20 cellular contexts compared by ENCODE assay signal in genomic region chr19:49713236-49713845, GRCh38. TPM values are rescaled to one million over a fixed set of nuclear protein-coding genes. Genes with fewer than 3 reads are reported as not detected.
DNase-seq lines count a peak whose midpoint lies in the region; ATAC-seq, FAIRE-seq and TF ChIP-seq lines count a peak whose summit lies in the region.
"Had no signal": no experiment of that assay in that cellular context is flagged by ENCODE, and none has a peak within 500 bp of the region (broad histone marks: within the 10 kb centered on the region; RNA-seq: fewer than 3 reads in every experiment).

No MANE protein-coding gene starts in this region.

- peak overlapping the region; percentile 14; the same call in 1 of the 2 replicates for H4K8ac ChIP-seq in H1 (ENCODE audit: extremely low read depth, insufficient read depth, low read length)

- no peak overlapping the region for H3K14ac ChIP-seq in H1 (ENCODE audit: insufficient read length)

- no peak overlapping the region for H2AFZ ChIP-seq in H1 (ENCODE audit: low read length)

- no peak for TF ChIP-seq POLR2A in H1 (IDR thresholded peaks at IDR 0.05; ENCODE audit: control extremely low read depth in 1 of 2, low read depth in 2 of 2, low read length in 2 of 2)

- no peak for TF ChIP-seq RAD21 in H1 (IDR thresholded peaks at IDR 0.05 in 1 of 2, conservative IDR thresholded peaks at IDR 0.05 in 1 of 2; ENCODE audit: low read depth in 2 of 2, low read length in 2 of 2)

- peaks cover 17% of the 10 kb centered on the region for H3K36me3 Mint-ChIP-seq in progenitor cell of endocrine pancreas (ENCODE audit: insufficient read depth)
- H3K36me3 Mint-ChIP-seq in activated T-helper 17 cell treated with anti-CD3 and anti-CD28 coated beads, Interleukin-2, amount 50 U/mL, for 72 hours (ENCODE audit: low read depth), result no peaks in the 10 kb centered on the region
- H3K36me3 Mint-ChIP-seq: activated naive CD4-positive, alpha-beta T cell treated with anti-CD3 and anti-CD28 coated beads, Interleukin-2, amount 50 U/mL, for 24 hours had no signal

- no peak overlapping the region for H3K9ac ChIP-seq in H1 (replicated peaks in 1 of 4; ENCODE audit: extremely low read depth in 1 of 4, low read depth in 3 of 4, low read length in 3 of 4)

- WGBS in H1 (ENCODE audit: extremely low coverage in 1 of 2, insufficient coverage in 1 of 2, insufficient read length in 1 of 2, insufficient replicate concordance in 2 of 2, low coverage in 1 of 2, low lambda C conversion rate in 2 of 2, missing lambda C conversion rate in 1 of 2), 2 experiments, result 98% methylated on average over 6 of the region's 8 CpGs; no CpG with 5 or more reads in 1 of the 2 experiments

- H2BK120ac ChIP-seq in H1 (replicated peaks; ENCODE audit: low read depth, low read length), result no peak overlapping the region

- peaks cover 3% of the 10 kb centered on the region for H3K9me3 Mint-ChIP-seq in progenitor cell of endocrine pancreas (ENCODE audit: low read depth)
- H3K9me3 Mint-ChIP-seq in activated T-helper 17 cell treated with anti-CD3 and anti-CD28 coated beads, Interleukin-2, amount 50 U/mL, for 72 hours, result no peaks in the 10 kb centered on the region
- H3K9me3 Mint-ChIP-seq: activated naive CD4-positive, alpha-beta T cell treated with anti-CD3 and anti-CD28 coated beads, Interleukin-2, amount 50 U/mL, for 24 hours; CD8-positive, alpha-beta memory T cell; effector memory CD8-positive, alpha-beta T cell; stimulated activated memory B cell treated with anti-CD40 and anti-IgM and Interleukin-4, amounts not matched to agents 10 μg/mL and 1 μg/mL and 100 μg/mL, for 72 hours; T-helper 2 cell treated with Interferon-gamma antibody and Interleukin-4, amounts not matched to agents 5 μg/mL and 100 μg/mL, for 36 hours had no signal

- H3K27ac Mint-ChIP-seq in progenitor cell of endocrine pancreas, result peak overlapping the region; percentile 84
- no peak overlapping the region for H3K27ac Mint-ChIP-seq in activated T-helper 17 cell treated with anti-CD3 and anti-CD28 coated beads, Interleukin-2, amount 50 U/mL, for 72 hours
- H3K27ac Mint-ChIP-seq: activated naive CD4-positive, alpha-beta T cell treated with anti-CD3 and anti-CD28 coated beads, Interleukin-2, amount 50 U/mL, for 24 hours; effector memory CD8-positive, alpha-beta T cell; stimulated activated memory B cell treated with anti-CD40 and anti-IgM and Interleukin-4, amounts not matched to agents 10 μg/mL and 1 μg/mL and 100 μg/mL, for 72 hours; T-helper 2 cell treated with Interferon-gamma antibody and Interleukin-4, amounts not matched to agents 5 μg/mL and 100 μg/mL, for 36 hours had no signal

- H3K36me3 ChIP-seq in H1 (ENCODE audit: control insufficient read depth in 2 of 4, insufficient read depth in 4 of 4, low read length in 3 of 4) (peaks cover 8 to 29% (median 19%) of the 10 kb centered on the region in 4 experiments), MG63 (no peaks in the 10 kb centered on the region)
- H3K36me3 ChIP-seq: heart left ventricle, Peyer's patch, thoracic aorta had no signal

- no peak overlapping the region for H3K4me2 ChIP-seq in H1 (ENCODE audit: insufficient read depth in 1 of 2, low read depth in 2 of 2, low read length in 2 of 2)
- H3K4me2 ChIP-seq: SK-N-SH had no signal

- no peak for ATAC-seq in activated T-helper 17 cell treated with anti-CD3 and anti-CD28 coated beads, Interleukin-2, amount 50 U/mL, for 72 hours (replicated peaks)
- ATAC-seq: activated CD4-positive, CD25-positive, alpha-beta regulatory T cell treated with anti-CD3 and anti-CD28 coated beads, Interleukin-2, amount 50 U/mL, for 24 hours; effector memory CD8-positive, alpha-beta T cell; stimulated activated memory B cell treated with anti-CD40 and anti-IgM and Interleukin-4, amounts not matched to agents 10 μg/mL and 1 μg/mL and 100 μg/mL, for 72 hours had no signal

- H2BK20ac ChIP-seq in H1 (ENCODE audit: low read length), result no peak overlapping the region

- H4K20me1 ChIP-seq in H1 (replicated peaks in 1 of 2; ENCODE audit: control insufficient read depth in 1 of 2, insufficient read depth in 2 of 2, low read length in 2 of 2), result peaks cover 0 to 2% of the 10 kb centered on the region in 2 experiments

- H3K18ac ChIP-seq in H1 (ENCODE audit: extremely low read depth, low read length), result no peak overlapping the region

- no peaks in the 10 kb centered on the region for H3K4me1 Mint-ChIP-seq in progenitor cell of endocrine pancreas (ENCODE audit: low read depth)
- H3K4me1 Mint-ChIP-seq in activated T-helper 17 cell treated with anti-CD3 and anti-CD28 coated beads, Interleukin-2, amount 50 U/mL, for 72 hours, result peaks cover 5% of the 10 kb centered on the region
- H3K4me1 Mint-ChIP-seq: stimulated activated memory B cell treated with anti-CD40 and anti-IgM and Interleukin-4, amounts not matched to agents 10 μg/mL and 1 μg/mL and 100 μg/mL, for 72 hours had no signal

- TF ChIP-seq EP300 in H1 (IDR thresholded peaks at IDR 0.05; ENCODE audit: borderline replicate concordance in 1 of 2, low read depth in 2 of 2, low read length in 2 of 2), result no peak

- TF ChIP-seq CTCF in H1 (IDR thresholded peaks at IDR 0.05; ENCODE audit: control extremely low read depth in 1 of 3, insufficient read depth in 1 of 3, low read depth in 1 of 3, low read length in 3 of 3), result no peak
- no peak for TF ChIP-seq CTCF in progenitor cell of endocrine pancreas (IDR thresholded peaks at IDR 0.05; ENCODE audit: unreplicated experiment)

- H4K5ac ChIP-seq in H1 (ENCODE audit: insufficient read length, low read depth, low read length), result no peak overlapping the region

- CTCF ChIA-PET in H1 (lab: Charles Lee; ENCODE audit: partially characterized antibody), result interaction anchor here (1.2 to 1.3 kb wide), 2 partner anchors 33 to 37 kb away, joined by 4 read pairs; no protein-coding TSS in a partner anchor

- no peak overlapping the region for H3K23ac ChIP-seq in H1 (ENCODE audit: insufficient read length)

- H3K79me1 ChIP-seq in H1 (ENCODE audit: low read depth, low read length), result no peaks in the 10 kb centered on the region

- no peak overlapping the region for H2BK5ac ChIP-seq in H1 (ENCODE audit: low read depth, low read length)

- H3K9me3 ChIP-seq in H1 (ENCODE audit: insufficient read depth in 2 of 2, low read depth in 1 of 2, low read length in 1 of 2) (peaks cover 0 to 2% of the 10 kb centered on the region in 2 experiments; a peak in 1 of 4 replicates), MG63 (peaks cover 2% of the 10 kb centered on the region; the same call in 1 of the 2 replicates)
- H3K9me3 ChIP-seq: heart left ventricle, Peyer's patch, SK-N-SH, thoracic aorta had no signal

- H3K4me3 ChIP-seq in H1 (ENCODE audit: extremely low read depth in 1 of 4, insufficient read depth in 2 of 4, low read depth in 3 of 4, low read length in 4 of 4) (no peak overlapping the region), MG63 (no peak overlapping the region)
- H3K4me3 ChIP-seq: Peyer's patch, thoracic aorta had no signal

- DNase-seq in HT-29 (ENCODE audit: low spot score), result peak; percentile 76
- DNase-seq in H1 (ENCODE audit: low read depth in 1 of 2, low spot score in 2 of 2), result no peak
- DNase-seq in progenitor cell of endocrine pancreas (ENCODE audit: low spot score, unreplicated experiment), result no peak
- no peak for DNase-seq in MG63
- DNase-seq in NCI-H2171 (lab: John Stamatoyannopoulos, UW), result no peak
- DNase-seq: activated T-cell treated with anti-CD3 and anti-CD28 coated beads, Interleukin-2, amount 50 U/mL, for 48 hours; CD8-positive, alpha-beta memory T cell; DMS79 treated with DMSO at 0.1 percent for 48 hours; effector memory CD8-positive, alpha-beta T cell; heart left ventricle; MM.1S; NCI-H1436 treated with DMSO at 0.1 percent for 48 hours; Peyer's patch had no signal

- no peak overlapping the region for H3K4me3 Mint-ChIP-seq in progenitor cell of endocrine pancreas (ENCODE audit: low read depth)
- H3K4me3 Mint-ChIP-seq in activated T-helper 17 cell treated with anti-CD3 and anti-CD28 coated beads, Interleukin-2, amount 50 U/mL, for 72 hours, result no peak overlapping the region
- H3K4me3 Mint-ChIP-seq: activated naive CD4-positive, alpha-beta T cell treated with anti-CD3 and anti-CD28 coated beads, Interleukin-2, amount 50 U/mL, for 24 hours; effector memory CD8-positive, alpha-beta T cell; stimulated activated memory B cell treated with anti-CD40 and anti-IgM and Interleukin-4, amounts not matched to agents 10 μg/mL and 1 μg/mL and 100 μg/mL, for 72 hours; T-helper 2 cell treated with Interferon-gamma antibody and Interleukin-4, amounts not matched to agents 5 μg/mL and 100 μg/mL, for 36 hours had no signal

- H3K27me3 ChIP-seq in H1 (replicated peaks in 1 of 4; ENCODE audit: control insufficient read depth in 3 of 4, extremely low read depth in 1 of 4, insufficient read depth in 3 of 4, low read length in 3 of 4), result no peaks in the 10 kb centered on the region
- H3K27me3 ChIP-seq in MG63, result no peaks in the 10 kb centered on the region
- H3K27me3 ChIP-seq: heart left ventricle, Peyer's patch had no signal

- H3K4me1 ChIP-seq in H1 (replicated peaks in 1 of 4; ENCODE audit: control insufficient read depth in 3 of 4, insufficient read depth in 4 of 4, low read length in 3 of 4), result no peaks in the 10 kb centered on the region; a peak in 1 of 7 replicates
- H3K4me1 ChIP-seq: Peyer's patch had no signal

- no peak overlapping the region for H3K56ac ChIP-seq in H1 (replicated peaks; ENCODE audit: insufficient read length, low read depth, low read length)

- H3K27me3 Mint-ChIP-seq in progenitor cell of endocrine pancreas, result no peaks in the 10 kb centered on the region
- H3K27me3 Mint-ChIP-seq in activated T-helper 17 cell treated with anti-CD3 and anti-CD28 coated beads, Interleukin-2, amount 50 U/mL, for 72 hours, result peaks cover 9% of the 10 kb centered on the region
- H3K27me3 Mint-ChIP-seq: activated naive CD4-positive, alpha-beta T cell treated with anti-CD3 and anti-CD28 coated beads, Interleukin-2, amount 50 U/mL, for 24 hours had no signal

- no peak overlapping the region for H2BK15ac ChIP-seq in H1 (ENCODE audit: low read length)

- no peak overlapping the region for H3K27ac ChIP-seq in H1 (ENCODE audit: low read depth, low read length)
- H3K27ac ChIP-seq: heart left ventricle, Peyer's patch, thoracic aorta had no signal

- H2AK5ac ChIP-seq in H1 (ENCODE audit: low read depth, low read length), result no peak overlapping the region

- POLR2A ChIA-PET in H1 (lab: Charles Lee; ENCODE audit: partially characterized antibody), result interaction anchor here (0.6 to 7.7 kb wide), 7 partner anchors 9 to 105 kb away, joined by 3 to 51 read pairs (median 5); partner anchors contain the start of genes ADM5, AP2A1 and CPT1C

- no peak overlapping the region for H3K4ac ChIP-seq in H1 (replicated peaks; ENCODE audit: insufficient read length, low read depth, low read length)

- no peaks in the 10 kb centered on the region for H3K79me2 ChIP-seq in H1 (ENCODE audit: control insufficient read depth in 1 of 2, insufficient read depth in 2 of 2, low read length in 2 of 2)

- H3K23me2 ChIP-seq in H1 (ENCODE audit: low read depth, low read length), result peaks cover 7% of the 10 kb centered on the region; the same call in 1 of the 2 replicates

- no peak overlapping the region for H4K91ac ChIP-seq in H1 (replicated peaks; ENCODE audit: insufficient read length, low read length)

- no peak overlapping the region for H2BK12ac ChIP-seq in H1 (ENCODE audit: low read depth, low read length)

- no peak for FAIRE-seq in H1 (lab: Jason Lieb, UNC)

RNA-seq across cellular contexts. Expression of gene CPT1C, which starts 22.4 kb away (rescaled TPM):
- 0.47 and 1.4 TPM in 2 replicates for total RNA-seq in HT-29 (2014; rRNA removed; shearing (Covaris generic))
- 91.8 and 98.3 TPM in 2 replicates for total RNA-seq in H1 (2021; fragmentation: NEBNext Ultra II Directional; extraction: Animal tissue kit (Norgen Biotek cat#: 25700))
- 79.6 and 122 TPM in 2 replicates for polyA plus RNA-seq in H1 (2011; rRNA removed)
- 89.7 TPM for polyA plus RNA-seq in H1 (2011; cell fraction: cytosol; rRNA removed)
- polyA plus RNA-seq in H1 (2011; cell fraction: nucleus; rRNA removed), result 284 TPM
- polyA plus RNA-seq in H1 (2012, experiment 1 of 2), result 95.9 to 114 TPM (median 102 TPM) in 4 replicates
- 185 TPM for polyA plus RNA-seq in H1 (2012, experiment 2 of 2)
- 119 TPM for polyA plus RNA-seq in H1 (2013, experiment 1 of 2)
- 124 TPM for polyA plus RNA-seq in H1 (2013, experiment 2 of 2)
- 63.3 and 81.8 TPM in 2 replicates for polyA minus RNA-seq in H1 (2011; rRNA and poly(A)+ RNA removed)
- polyA minus RNA-seq in H1 (2011; cell fraction: cytosol; rRNA and poly(A)+ RNA removed), result 44.8 TPM
- 65.0 TPM for polyA minus RNA-seq in H1 (2011; cell fraction: nucleus; rRNA and poly(A)+ RNA removed)
- total RNA-seq in progenitor cell of endocrine pancreas, result 49.9 and 53.1 TPM in 2 replicates
- 1 to 10 TPM in 1 of 2 donors, under 1 TPM in 1; 0.93 to 4.3 TPM for total RNA-seq in activated T-helper 17 cell treated with anti-CD3 and anti-CD28 coated beads, Interleukin-2, amount 50 U/mL, for 72 hours
- not detected in 2 replicates for total RNA-seq in MG63 (2014; rRNA removed; shearing (Covaris generic); ENCODE audit: low replicate concordance)
- polyA plus RNA-seq: CD8-positive, alpha-beta memory T cell had no signal

RNA-seq across cellular contexts. Expression of gene ADM5, which starts 23.9 kb away (rescaled TPM):
- total RNA-seq in HT-29 (2014; rRNA removed; shearing (Covaris generic)), result 9.2 and 10.0 TPM in 2 replicates
- total RNA-seq in H1 (2021; fragmentation: NEBNext Ultra II Directional; extraction: Animal tissue kit (Norgen Biotek cat#: 25700)), result 2.6 and 4.3 TPM in 2 replicates
- polyA plus RNA-seq in H1 (2011; rRNA removed), result 2.5 and 5.4 TPM in 2 replicates
- polyA plus RNA-seq in H1 (2011; cell fraction: cytosol; rRNA removed), result 2.9 TPM
- 28.5 TPM for polyA plus RNA-seq in H1 (2011; cell fraction: nucleus; rRNA removed)
- polyA plus RNA-seq in H1 (2012, experiment 1 of 2), result 2.1 to 4.5 TPM (median 2.7 TPM) in 4 replicates
- 1.9 TPM for polyA plus RNA-seq in H1 (2012, experiment 2 of 2)
- 1.7 TPM for polyA plus RNA-seq in H1 (2013, experiment 1 of 2)
- polyA plus RNA-seq in H1 (2013, experiment 2 of 2), result 1.8 TPM
- 0.59 and 1.3 TPM in 2 replicates for polyA minus RNA-seq in H1 (2011; rRNA and poly(A)+ RNA removed)
- 2.1 TPM for polyA minus RNA-seq in H1 (2011; cell fraction: cytosol; rRNA and poly(A)+ RNA removed)
- 13.0 TPM for polyA minus RNA-seq in H1 (2011; cell fraction: nucleus; rRNA and poly(A)+ RNA removed)
- total RNA-seq in progenitor cell of endocrine pancreas, result 7.7 TPM in 2 replicates
- 1 to 10 TPM; 8.5 to 8.6 TPM for total RNA-seq in activated T-helper 17 cell treated with anti-CD3 and anti-CD28 coated beads, Interleukin-2, amount 50 U/mL, for 72 hours
- total RNA-seq in MG63 (2014; rRNA removed; shearing (Covaris generic); ENCODE audit: low replicate concordance), result 0.33 and 1.4 TPM in 2 replicates

RNA-seq across cellular contexts. Expression of gene PRMT1, which starts 36.3 kb away (rescaled TPM):
- total RNA-seq in HT-29 (2014; rRNA removed; shearing (Covaris generic)), result 922 and 995 TPM in 2 replicates
- total RNA-seq in H1 (2021; fragmentation: NEBNext Ultra II Directional; extraction: Animal tissue kit (Norgen Biotek cat#: 25700)), result 561 and 579 TPM in 2 replicates
- 1,215 and 1,548 TPM in 2 replicates for polyA plus RNA-seq in H1 (2011; rRNA removed)
- polyA plus RNA-seq in H1 (2011; cell fraction: cytosol; rRNA removed), result 1,290 TPM
- 1,135 TPM for polyA plus RNA-seq in H1 (2011; cell fraction: nucleus; rRNA removed)
- 426 to 811 TPM (median 790 TPM) in 4 replicates for polyA plus RNA-seq in H1 (2012, experiment 1 of 2)
- 763 TPM for polyA plus RNA-seq in H1 (2012, experiment 2 of 2)
- 339 TPM for polyA plus RNA-seq in H1 (2013, experiment 1 of 2)
- 327 TPM for polyA plus RNA-seq in H1 (2013, experiment 2 of 2)
- polyA minus RNA-seq in H1 (2011; rRNA and poly(A)+ RNA removed), result 815 and 1,077 TPM in 2 replicates
- 388 TPM for polyA minus RNA-seq in H1 (2011; cell fraction: cytosol; rRNA and poly(A)+ RNA removed)
- 319 TPM for polyA minus RNA-seq in H1 (2011; cell fraction: nucleus; rRNA and poly(A)+ RNA removed)
- 299 and 306 TPM in 2 replicates for total RNA-seq in progenitor cell of endocrine pancreas
- 100 to 1,000 TPM; 183 to 345 TPM for total RNA-seq in activated T-helper 17 cell treated with anti-CD3 and anti-CD28 coated beads, Interleukin-2, amount 50 U/mL, for 72 hours
- 705 and 777 TPM in 2 replicates for total RNA-seq in MG63 (2014; rRNA removed; shearing (Covaris generic); ENCODE audit: low replicate concordance)

RNA-seq across cellular contexts. Expression of gene BCL2L12, which starts 47.6 kb away (rescaled TPM):
- total RNA-seq in HT-29 (2014; rRNA removed; shearing (Covaris generic)), result 78.2 and 100 TPM in 2 replicates
- total RNA-seq in H1 (2021; fragmentation: NEBNext Ultra II Directional; extraction: Animal tissue kit (Norgen Biotek cat#: 25700)), result 126 and 133 TPM in 2 replicates
- polyA plus RNA-seq in H1 (2011; rRNA removed), result 209 and 280 TPM in 2 replicates
- 167 TPM for polyA plus RNA-seq in H1 (2011; cell fraction: cytosol; rRNA removed)
- 185 TPM for polyA plus RNA-seq in H1 (2011; cell fraction: nucleus; rRNA removed)
- polyA plus RNA-seq in H1 (2012, experiment 1 of 2), result 158 to 202 TPM (median 170 TPM) in 4 replicates
- polyA plus RNA-seq in H1 (2012, experiment 2 of 2), result 242 TPM
- polyA plus RNA-seq in H1 (2013, experiment 1 of 2), result 213 TPM
- polyA plus RNA-seq in H1 (2013, experiment 2 of 2), result 198 TPM
- 19.6 and 20.5 TPM in 2 replicates for polyA minus RNA-seq in H1 (2011; rRNA and poly(A)+ RNA removed)
- 48.1 TPM for polyA minus RNA-seq in H1 (2011; cell fraction: cytosol; rRNA and poly(A)+ RNA removed)
- 26.9 TPM for polyA minus RNA-seq in H1 (2011; cell fraction: nucleus; rRNA and poly(A)+ RNA removed)
- 58.5 and 59.0 TPM in 2 replicates for total RNA-seq in progenitor cell of endocrine pancreas
- 10 to 100 TPM; 61.1 to 80.5 TPM for total RNA-seq in activated T-helper 17 cell treated with anti-CD3 and anti-CD28 coated beads, Interleukin-2, amount 50 U/mL, for 72 hours
- total RNA-seq in MG63 (2014; rRNA removed; shearing (Covaris generic); ENCODE audit: low replicate concordance), result 3.0 TPM in 1 of 2 replicates, not detected in the other

RNA-seq across cellular contexts. Expression of gene IRF3, which starts 47.7 kb away (rescaled TPM):
- 380 and 432 TPM in 2 replicates for total RNA-seq in HT-29 (2014; rRNA removed; shearing (Covaris generic))
- 114 and 115 TPM in 2 replicates for total RNA-seq in H1 (2021; fragmentation: NEBNext Ultra II Directional; extraction: Animal tissue kit (Norgen Biotek cat#: 25700))
- polyA plus RNA-seq in H1 (2011; rRNA removed), result 103 and 185 TPM in 2 replicates
- polyA plus RNA-seq in H1 (2011; cell fraction: cytosol; rRNA removed), result 151 TPM
- polyA plus RNA-seq in H1 (2011; cell fraction: nucleus; rRNA removed), result 260 TPM
- 192 to 222 TPM (median 214 TPM) in 4 replicates for polyA plus RNA-seq in H1 (2012, experiment 1 of 2)
- polyA plus RNA-seq in H1 (2012, experiment 2 of 2), result 136 TPM
- polyA plus RNA-seq in H1 (2013, experiment 1 of 2), result 127 TPM
- polyA plus RNA-seq in H1 (2013, experiment 2 of 2), result 124 TPM
- polyA minus RNA-seq in H1 (2011; rRNA and poly(A)+ RNA removed), result 51.4 and 52.6 TPM in 2 replicates
- polyA minus RNA-seq in H1 (2011; cell fraction: cytosol; rRNA and poly(A)+ RNA removed), result 50.8 TPM
- polyA minus RNA-seq in H1 (2011; cell fraction: nucleus; rRNA and poly(A)+ RNA removed), result 42.1 TPM
- total RNA-seq in progenitor cell of endocrine pancreas, result 103 and 110 TPM in 2 replicates
- total RNA-seq in activated T-helper 17 cell treated with anti-CD3 and anti-CD28 coated beads, Interleukin-2, amount 50 U/mL, for 72 hours, result 100 to 1,000 TPM; 150 to 218 TPM
- total RNA-seq in MG63 (2014; rRNA removed; shearing (Covaris generic); ENCODE audit: low replicate concordance), result 64.1 and 104 TPM in 2 replicates
